16 cellular contexts compared by ENCODE assay signal in the genomic region with DNA sequence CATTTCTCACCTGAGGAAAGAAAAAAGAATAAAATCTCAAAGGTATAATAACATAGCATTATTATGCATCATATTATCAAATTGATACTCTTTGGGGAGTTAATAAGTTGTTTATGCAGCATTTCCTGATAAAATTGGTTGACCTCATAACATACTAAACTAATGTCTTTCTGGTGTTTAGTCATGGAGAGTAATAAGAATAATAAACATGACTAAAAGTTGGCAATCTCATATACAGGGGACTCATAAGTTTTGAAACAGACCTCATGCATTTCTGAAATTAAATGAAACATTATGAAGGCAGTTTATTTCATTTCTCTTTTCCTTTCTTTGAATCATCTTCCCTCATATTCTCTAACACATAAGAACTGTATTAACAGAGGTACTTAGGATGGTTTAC.
"Had no signal": no experiment of that assay in that cellular context is flagged by ENCODE, and none has a peak within 500 bp of the region (broad histone marks: within the 10 kb centered on the region; RNA-seq: fewer than 3 reads in every experiment).

No MANE protein-coding gene starts in this region.

- DNase-seq: activated CD4-positive, alpha-beta T cell treated with anti-CD3 and anti-CD28 coated beads for 48 hours; activated CD8-positive, alpha-beta T cell treated with anti-CD3 and anti-CD28 coated beads, Interleukin-2, amount 10 ng/mL, durations not matched to agents 7 days and 5 days; activated naive CD4-positive, alpha-beta T cell treated with Interleukin-2 at 50 U/mL for 16 hours; cortex of kidney; effector memory CD4-positive, alpha-beta T cell; foreskin melanocyte; head of caudate nucleus; left ventricle myocardium inferior; pancreas; stimulated activated CD4-positive, alpha-beta T cell treated with anti-CD3 and anti-CD28 coated beads, Interleukin-15, amount 100 ng/mL, for 24 hours; stimulated activated CD4-positive, alpha-beta T cell treated with anti-CD3 and anti-CD28 coated beads, Interleukin-4, amount 100 ng/mL, for 24 hours; stimulated activated naive CD8-positive, alpha-beta T cell treated with anti-CD3 and anti-CD28 coated beads, Interleukin-15, amount 100 ng/mL, for 72 hours; T-cell; T1000 had no signal

- H3K4me1 ChIP-seq: left ventricle myocardium inferior had no signal

- H3K9ac ChIP-seq: neural progenitor cell had no signal

- H3K4me3 ChIP-seq: left ventricle myocardium inferior, neural progenitor cell, pancreas had no signal

- H3K4me2 ChIP-seq: neural progenitor cell had no signal

- H3K27ac ChIP-seq: epithelial cell of prostate, left ventricle myocardium inferior, neural progenitor cell, pancreas had no signal

- H3K9me3 ChIP-seq: left ventricle myocardium inferior, pancreas had no signal

- H2AFZ ChIP-seq: neural progenitor cell had no signal

- ATAC-seq: activated CD8-positive, alpha-beta T cell treated with anti-CD3 and anti-CD28 coated beads, Interleukin-2, amount 10 ng/mL, durations not matched to agents 7 days and 5 days; pancreas; stimulated activated naive CD8-positive, alpha-beta T cell treated with anti-CD3 and anti-CD28 coated beads, Interleukin-15, amount 100 ng/mL, for 72 hours; T-cell had no signal

- H3K27me3 ChIP-seq: neural progenitor cell, pancreas had no signal

- H3K36me3 ChIP-seq: left ventricle myocardium inferior, neural progenitor cell, pancreas had no signal
